ENCODE assay signal across 20 cellular contexts in genomic region chr5:83513491-83513890, GRCh38. TPM values are rescaled to one million over a fixed set of nuclear protein-coding genes. Genes with fewer than 3 reads are reported as not detected.
DNase-seq lines count a peak whose midpoint lies in the region; ATAC-seq, FAIRE-seq and TF ChIP-seq lines count a peak whose summit lies in the region.
"Had no signal": no experiment of that assay in that cellular context is flagged by ENCODE, and none has a peak within 500 bp of the region (broad histone marks: within the 10 kb centered on the region; RNA-seq: fewer than 3 reads in every experiment).

No MANE protein-coding gene starts in this region.

- H3K4ac ChIP-seq in IMR-90 (ENCODE audit: low read depth, low read length): peak overlapping the region; percentile 25; the same call in 1 of the 2 replicates

- H2BK20ac ChIP-seq in IMR-90 (ENCODE audit: low read depth, low read length): no peak overlapping the region

- no peak overlapping the region for H2BK15ac ChIP-seq in IMR-90 (ENCODE audit: low read depth, low read length)

- no peaks in the 10 kb centered on the region for H3K9me3 Mint-ChIP-seq in astrocyte (ENCODE audit: unreplicated experiment)
- no peaks in the 10 kb centered on the region for H3K9me3 Mint-ChIP-seq in osteocyte (ENCODE audit: unreplicated experiment)
- H3K9me3 Mint-ChIP-seq: CD4-positive, CD25-positive, alpha-beta regulatory T cell had no signal

- no peak overlapping the region for H2AFZ ChIP-seq in IMR-90 (replicated peaks; ENCODE audit: low read length, poor library complexity)
- H2AFZ ChIP-seq in astrocyte (ENCODE audit: low read depth, low read length): no peak overlapping the region

- H3K36me3 Mint-ChIP-seq in astrocyte (ENCODE audit: low read depth, unreplicated experiment) (peaks cover 13% of the 10 kb centered on the region), osteocyte (ENCODE audit: unreplicated experiment) (peaks cover 1% of the 10 kb centered on the region)
- H3K36me3 Mint-ChIP-seq: CD4-positive, CD25-positive, alpha-beta regulatory T cell had no signal

- H3K4me1 Mint-ChIP-seq in astrocyte (ENCODE audit: low read depth, unreplicated experiment): peaks cover 30% of the 10 kb centered on the region
- H3K4me1 Mint-ChIP-seq in osteocyte (ENCODE audit: unreplicated experiment): peaks cover 66% of the 10 kb centered on the region
- H3K4me1 Mint-ChIP-seq: CD4-positive, CD25-positive, alpha-beta regulatory T cell had no signal

- no peak for ATAC-seq in IMR-90 (ENCODE audit: low read depth)
- ATAC-seq: A549, K562 had no signal

- no peak overlapping the region for H2BK120ac ChIP-seq in IMR-90 (ENCODE audit: low read depth, low read length)

- peak overlapping the region; percentile 38 for H2BK5ac ChIP-seq in IMR-90 (ENCODE audit: low read depth, low read length, poor library complexity, severe bottlenecking)

- no peak overlapping the region for H3K4me2 ChIP-seq in IMR-90 (ENCODE audit: low read depth, low read length)
- H3K4me2 ChIP-seq in astrocyte (ENCODE audit: low read length): no peak overlapping the region
- H3K4me2 ChIP-seq: A549 had no signal

- H3K56ac ChIP-seq in IMR-90 (ENCODE audit: extremely low read depth, insufficient read depth, low read length): no peak overlapping the region

- no peak for FAIRE-seq in astrocyte (lab: Jason Lieb, UNC)
- FAIRE-seq: A549, K562 had no signal

- no CpG with 5 or more reads among the region's 3 CpGs for WGBS in IMR-90 (ENCODE audit: extremely low coverage in 2 of 2, insufficient read length in 1 of 2), 2 experiments

- H3K79me2 ChIP-seq in astrocyte (ENCODE audit: insufficient read depth, low read length): peaks cover 34% of the 10 kb centered on the region

- H4K8ac ChIP-seq in IMR-90 (ENCODE audit: low read depth in 2 of 2, low read length in 2 of 2): peak overlapping the region in 1 of 2 experiments; percentile 50; a peak in 1 of 4 replicates

- CTCF ChIA-PET in IMR-90 (lab: Yijun Ruan, JAX): no interaction called here

- peaks cover 0 to 9% of the 10 kb centered on the region in 2 experiments; a peak in 1 of 4 replicates for H3K79me1 ChIP-seq in IMR-90 (ENCODE audit: low read depth in 1 of 2, low read length in 2 of 2)

- no peak for TF ChIP-seq RAD21 in IMR-90 (IDR thresholded peaks at IDR 0.05; ENCODE audit: low read length)

- intact Hi-C loops in IMR-90 (cut with micrococcal nuclease): no loop called here

- H4K20me1 ChIP-seq in IMR-90 (ENCODE audit: insufficient read depth, low read length) (no peaks in the 10 kb centered on the region), astrocyte (ENCODE audit: insufficient read depth, low read length) (peaks cover 17% of the 10 kb centered on the region)

- peak overlapping the region; percentile 63; the same call in 1 of the 2 replicates for H3K18ac ChIP-seq in IMR-90 (ENCODE audit: low read depth, low read length)

- TF ChIP-seq CTCF in IMR-90 (conservative IDR thresholded peaks at IDR 0.05; ENCODE audit: low read depth, low read length): no peak
- no peak for TF ChIP-seq CTCF in astrocyte (IDR thresholded peaks at IDR 0.05; ENCODE audit: insufficient read depth, low read depth, low read length)
- TF ChIP-seq CTCF in fibroblast of villous mesenchyme (IDR thresholded peaks at IDR 0.05; ENCODE audit: insufficient read depth, low read depth, low read length): no peak
- TF ChIP-seq CTCF in osteocyte (IDR thresholded peaks at IDR 0.05): no peak

- H3K9me3 ChIP-seq in IMR-90 (ENCODE audit: control insufficient read depth, insufficient read depth, low read length) (no peaks in the 10 kb centered on the region), astrocyte (ENCODE audit: insufficient read depth, low read depth, low read length) (no peaks in the 10 kb centered on the region)
- H3K9me3 ChIP-seq: A549, Peyer's patch had no signal

- no peak for TF ChIP-seq POLR2A in IMR-90 (IDR thresholded peaks at IDR 0.05; ENCODE audit: low read depth, low read length)

- H3K14ac ChIP-seq in IMR-90 (replicated peaks; ENCODE audit: low read depth, low read length): peak overlapping the region; percentile 74; the same call in 1 of the 2 replicates

- peaks cover 8% of the 10 kb centered on the region for H3K4me1 ChIP-seq in IMR-90 (ENCODE audit: control insufficient read depth, insufficient read depth, low read length)
- H3K4me1 ChIP-seq in astrocyte (ENCODE audit: insufficient read depth, low read length): peaks cover 16% of the 10 kb centered on the region
- H3K4me1 ChIP-seq: Peyer's patch had no signal

- H4K5ac ChIP-seq in IMR-90 (ENCODE audit: low read depth, low read length): peak overlapping the region; percentile 68; the same call in 1 of the 2 replicates

- H3K36me3 ChIP-seq in IMR-90 (ENCODE audit: control insufficient read depth, insufficient read depth, low read length) (no peaks in the 10 kb centered on the region; the same call in 1 of the 2 replicates), astrocyte (ENCODE audit: insufficient read depth, low read length) (peaks cover 53% of the 10 kb centered on the region)
- H3K36me3 ChIP-seq: Peyer's patch had no signal

- H3K23ac ChIP-seq in IMR-90 (ENCODE audit: low read depth, low read length): no peak overlapping the region

- H3K27ac ChIP-seq in IMR-90 (ENCODE audit: insufficient read depth, low read length) (no peak overlapping the region), astrocyte (ENCODE audit: low read depth, low read length) (peak overlapping the region; percentile 21)
- H3K27ac ChIP-seq: A549, HL-60, Peyer's patch had no signal

- H4K91ac ChIP-seq in IMR-90 (ENCODE audit: insufficient read depth, low read depth, low read length): no peak overlapping the region

- H3K27ac Mint-ChIP-seq in astrocyte (ENCODE audit: unreplicated experiment) (no peak overlapping the region), osteocyte (ENCODE audit: unreplicated experiment) (peak overlapping the region; percentile 61)
- H3K27ac Mint-ChIP-seq: CD4-positive, CD25-positive, alpha-beta regulatory T cell had no signal

- H3K4me3 ChIP-seq in IMR-90 (ENCODE audit: insufficient read depth, low read depth, low read length): no peak overlapping the region
- no peak overlapping the region for H3K4me3 ChIP-seq in astrocyte (ENCODE audit: insufficient read depth, low read depth, low read length)
- no peak overlapping the region for H3K4me3 ChIP-seq in fibroblast of villous mesenchyme (ENCODE audit: low read depth, low read length)
- H3K4me3 ChIP-seq: A549, K562, Peyer's patch had no signal

- H3K27me3 ChIP-seq in IMR-90 (ENCODE audit: control insufficient read depth, insufficient read depth, low read length) (no peaks in the 10 kb centered on the region), astrocyte (ENCODE audit: insufficient read depth, low read length) (no peaks in the 10 kb centered on the region)
- H3K27me3 ChIP-seq: Peyer's patch had no signal

- no TSS peak for BruUV-seq in IMR-90 (replicated peaks; lab: Mats Ljungman, UMichigan)

- no peak overlapping the region for H3K9ac ChIP-seq in IMR-90 (ENCODE audit: low read depth, low read length)
- no peak overlapping the region for H3K9ac ChIP-seq in astrocyte (ENCODE audit: low read length)

- DNase-seq in IMR-90 (no peak), astrocyte (ENCODE audit: low read depth) (peak; percentile 68), fibroblast of villous mesenchyme (ENCODE audit: low read depth) (peak; percentile 25), osteocyte (ENCODE audit: extremely low spot score, unreplicated experiment) (no peak), DMS53 (lab: John Stamatoyannopoulos, UW) (no peak), NCI-H2107 (lab: John Stamatoyannopoulos, UW) (no peak), Kasumi-1 (lab: John Stamatoyannopoulos, UW) (no peak), NCI-H446 (lab: John Stamatoyannopoulos, UW) (no peak)
- DNase-seq: Calu3; CD4-positive, CD25-positive, alpha-beta regulatory T cell; DMS79 treated with DMSO at 0.1 percent for 48 hours; GOT3; NCI-H1048; NCI-H345; NCI-H69; Peyer's patch; Right ventricle myocardium superior had no signal

- no peak overlapping the region for H2AK9ac ChIP-seq in IMR-90 (replicated peaks; ENCODE audit: low read depth, low read length, poor library complexity)

- peaks cover 4% of the 10 kb centered on the region; the same call in 1 of the 2 replicates for H3K9me1 ChIP-seq in IMR-90 (ENCODE audit: insufficient read depth, low read length)

- H3K27me3 Mint-ChIP-seq in astrocyte (ENCODE audit: low read depth, unreplicated experiment) (no peaks in the 10 kb centered on the region), osteocyte (ENCODE audit: unreplicated experiment) (no peaks in the 10 kb centered on the region)
- H3K27me3 Mint-ChIP-seq: CD4-positive, CD25-positive, alpha-beta regulatory T cell had no signal

- POLR2A ChIA-PET in IMR-90 (lab: Charles Lee; ENCODE audit: unreplicated experiment): no interaction called here

- dilution Hi-C loops in IMR-90 (cut with HindIII; ENCODE audit: low sequenced_read_pairs, unreplicated experiment): no loop called here

- in situ Hi-C loops in IMR-90 (cut with MboI; ENCODE audit: low sequenced_read_pairs): no loop called here

- no peak overlapping the region for H3K4me3 Mint-ChIP-seq in astrocyte (ENCODE audit: unreplicated experiment)
- H3K4me3 Mint-ChIP-seq in osteocyte (ENCODE audit: unreplicated experiment): no peak overlapping the region
- H3K4me3 Mint-ChIP-seq: CD4-positive, CD25-positive, alpha-beta regulatory T cell had no signal

- H2AK5ac ChIP-seq in IMR-90 (ENCODE audit: low read depth, low read length): no peak overlapping the region

TF ChIP-seq in IMR-90, 13 proteins besides CTCF, POLR2A, EP300 and RAD21:
- no peak for TF ChIP-seq CHD1 (IDR thresholded peaks at IDR 0.05; ENCODE audit: low read depth, low read length)
- TF ChIP-seq MXI1 (IDR thresholded peaks at IDR 0.05; ENCODE audit: borderline replicate concordance, low read depth, low read length): no peak
- no peak for TF ChIP-seq NFE2L2 (IDR thresholded peaks at IDR 0.05; ENCODE audit: low read depth, low read length)
TF ChIP-seq in IMR-90: peak in this region for 0.

RNA-seq across cellular contexts. Expression of gene VCAN, which starts 41.9 kb away (rescaled TPM):
- total RNA-seq in IMR-90 (2012; rRNA removed) (158 and 159 TPM in 2 replicates), astrocyte (431 and 542 TPM in 2 replicates), fibroblast of villous mesenchyme (490 and 730 TPM in 2 replicates), osteocyte (67.0 and 67.5 TPM in 2 replicates)
- polyA plus RNA-seq in IMR-90 (2012; rRNA removed): 45.3 and 47.5 TPM in 2 replicates
- 20.7 and 25.5 TPM in 2 replicates for polyA plus RNA-seq in IMR-90 (2012; cell fraction: cytosol; rRNA removed)
- 17.1 and 53.0 TPM in 2 replicates for polyA plus RNA-seq in IMR-90 (2012; cell fraction: nucleus; rRNA removed; ENCODE audit: low replicate concordance)
- total RNA-seq: CD4-positive, CD25-positive, alpha-beta regulatory T cell had no signal

Comparison
In these comparisons a context has a peak if more than half of its experiments do, and no peak if none do; other contexts are left out.
1. DNase-seq: peak in astrocyte (single experiment) and fibroblast of villous mesenchyme (single experiment); none in IMR-90 (single experiment), osteocyte (single experiment), DMS53 (single experiment), NCI-H2107 (single experiment), Kasumi-1 (0 of 2) and NCI-H446 (0 of 2).